In genomic region chr7:43647314-43647691, GRCh38 we compare ENCODE assay signal across 8 cellular contexts.
DNase-seq lines count a peak whose midpoint lies in the region; ATAC-seq, FAIRE-seq and TF ChIP-seq lines count a peak whose summit lies in the region.

No MANE protein-coding gene starts in this region.

- peaks cover 50% of the 10 kb centered on the region for H3K79me2 ChIP-seq in GM12878 (ENCODE audit: control insufficient read depth, insufficient read depth, low read length)
- H3K79me2 ChIP-seq in HepG2 (ENCODE audit: insufficient read depth, low read length) = peaks cover 20% of the 10 kb centered on the region

- H3K27me3 ChIP-seq in GM12878 (replicated peaks in 1 of 2; ENCODE audit: control insufficient read depth in 2 of 2, insufficient read depth in 2 of 2, low read length in 1 of 2) = no peaks in the 10 kb centered on the region
- H3K27me3 ChIP-seq in HepG2 (ENCODE audit: control insufficient read depth in 1 of 2, insufficient read depth in 2 of 2, low read length in 2 of 2) = no peaks in the 10 kb centered on the region

- H3K4me1 Mint-ChIP-seq in activated naive CD4-positive, alpha-beta T cell treated with anti-CD3 and anti-CD28 coated beads for 36 hours (ENCODE audit: low read depth) = peaks cover 94% of the 10 kb centered on the region
- peaks cover 30% of the 10 kb centered on the region for H3K4me1 Mint-ChIP-seq in type B pancreatic cell (ENCODE audit: unreplicated experiment)

- TF ChIP-seq RAD21 in GM12878 (IDR thresholded peaks at IDR 0.05; ENCODE audit: insufficient read depth, low read depth, low read length) (no peak), HepG2 (CRISPR knock-in tag; IDR thresholded peaks at IDR 0.05) (no peak)

- POLR2A ChIA-PET in GM12878 (lab: Charles Lee) = interaction anchor here (1.0 to 10.0 kb wide), 4 partner anchors 45 to 65 kb away, joined by 3 to 138 read pairs (median 35); partner anchors contain the start of gene STK17A
- POLR2A ChIA-PET in HepG2 (lab: Yijun Ruan, JAX) = interaction anchor here (1.3 kb wide), 1 partner anchor 12 kb away, joined by 3 read pairs; no protein-coding TSS in a partner anchor

- no peaks in the 10 kb centered on the region for H3K27me3 Mint-ChIP-seq in activated naive CD4-positive, alpha-beta T cell treated with anti-CD3 and anti-CD28 coated beads for 36 hours (ENCODE audit: low read depth)
- no peaks in the 10 kb centered on the region for H3K27me3 Mint-ChIP-seq in type B pancreatic cell

- H3K9ac ChIP-seq in GM12878 (ENCODE audit: control insufficient read depth, insufficient read depth, low read length) (peak overlapping the region; percentile 74), HepG2 (ENCODE audit: insufficient read depth, low read depth, low read length) (no peak overlapping the region)

- intact Hi-C loops in activated naive CD4-positive, alpha-beta T cell treated with anti-CD3 and anti-CD28 coated beads for 36 hours (cut with micrococcal nuclease) = loop anchor here (5.0 kb wide), 2 partner anchors 345 to 1765 kb away; no protein-coding TSS in a partner anchor
- intact Hi-C loops in GM12878 (cut with micrococcal nuclease; ENCODE audit: unreplicated experiment) (no loop called here), HepG2 (cut with micrococcal nuclease; ENCODE audit: unreplicated experiment) (no loop called here)

- H3K4me3 Mint-ChIP-seq in activated naive CD4-positive, alpha-beta T cell treated with anti-CD3 and anti-CD28 coated beads for 36 hours = peak overlapping the region; percentile 30
- H3K4me3 Mint-ChIP-seq in type B pancreatic cell = peak overlapping the region; percentile 41

- no TSS peak for BruUV-seq in GM12878 (replicated peaks; lab: Mats Ljungman, UMichigan)
- no TSS peak for BruUV-seq in HepG2 (replicated peaks; lab: Mats Ljungman, UMichigan)

- peaks cover 46% of the 10 kb centered on the region for H3K36me3 Mint-ChIP-seq in activated naive CD4-positive, alpha-beta T cell treated with anti-CD3 and anti-CD28 coated beads for 36 hours (ENCODE audit: low read depth)
- peaks cover 47% of the 10 kb centered on the region for H3K36me3 Mint-ChIP-seq in type B pancreatic cell

- peak overlapping the region; percentile 99 for H3K27ac ChIP-seq in GM12878 (ENCODE audit: control insufficient read depth, insufficient read depth)
- peak overlapping the region; percentile 9 for H3K27ac ChIP-seq in HepG2 (ENCODE audit: extremely low read length, insufficient read depth, low read length)

- SMC1A ChIA-PET in GM12878 (lab: Charles Lee; ENCODE audit: uncharacterized antibody, unreplicated experiment) = interaction anchor here (0.6 to 13.8 kb wide), 11 partner anchors 9 to 187 kb away, joined by 3 to 177 read pairs (median 8); partner anchors contain the start of gene STK17A

- no peak for DNase-seq in activated naive CD4-positive, alpha-beta T cell treated with anti-CD3 and anti-CD28 coated beads for 36 hours
- DNase-seq in activated naive CD4-positive, alpha-beta T cell treated with anti-CD3 and anti-CD28 coated beads, Interleukin-2, amount 50 U/mL, for 16 hours = no peak
- DNase-seq in GM12878 (ENCODE audit: low read depth, low spot score) (no peak), HepG2 (ENCODE audit: low spot score) (no peak), type B pancreatic cell (ENCODE audit: extremely low spot score, unreplicated experiment) (no peak)

- TF ChIP-seq EP300 in GM12878 (IDR thresholded peaks at IDR 0.05; ENCODE audit: borderline replicate concordance in 1 of 2, control insufficient read depth in 1 of 2, low read depth in 2 of 2, low read length in 2 of 2) (no peak), HepG2 (IDR thresholded peaks at IDR 0.05; ENCODE audit: low read depth in 2 of 2, low read length in 2 of 2) (no peak), HepG2 (CRISPR knock-in tag; IDR thresholded peaks at IDR 0.05; ENCODE audit: borderline replicate concordance) (no peak)

- no peak for TF ChIP-seq CTCF in GM12878 (IDR thresholded peaks at IDR 0.05 in 2 of 3, conservative IDR thresholded peaks at IDR 0.05 in 1 of 3; ENCODE audit: control insufficient read depth in 2 of 3, extremely low read depth in 1 of 3, insufficient read depth in 1 of 3, low read depth in 3 of 3, low read length in 3 of 3)
- TF ChIP-seq CTCF in HepG2 (CRISPR knock-in tag; IDR thresholded peaks at IDR 0.05) = no peak
- TF ChIP-seq CTCF in type B pancreatic cell (conservative IDR thresholded peaks at IDR 0.05) = no peak

- H3K27ac Mint-ChIP-seq in activated naive CD4-positive, alpha-beta T cell treated with anti-CD3 and anti-CD28 coated beads for 36 hours = peak overlapping the region; percentile 98
- peak overlapping the region; percentile 75 for H3K27ac Mint-ChIP-seq in type B pancreatic cell

- H3K4me1 ChIP-seq in GM12878 (ENCODE audit: control insufficient read depth, insufficient read depth, low read length) = peaks cover 65% of the 10 kb centered on the region
- H3K4me1 ChIP-seq in HepG2 (ENCODE audit: insufficient read depth, low read length) = peaks cover 49% of the 10 kb centered on the region

- TF ChIP-seq POLR2A in GM12878 (IDR thresholded peaks at IDR 0.05; ENCODE audit: low read depth, low read length) (no peak), HepG2 (IDR thresholded peaks at IDR 0.05; ENCODE audit: insufficient read depth in 1 of 2, low read depth in 2 of 2, low read length in 2 of 2) (no peak)

- peak overlapping the region; percentile 58; the same call in 1 of the 2 replicates for H3K4me3 ChIP-seq in GM12878
- no peak overlapping the region for H3K4me3 ChIP-seq in HepG2 (replicated peaks in 1 of 3; ENCODE audit: insufficient read depth in 1 of 3, low read depth in 2 of 3, low read length in 3 of 3)

- in situ Hi-C loops in GM12878 (cut with MboI) = no loop called here
- in situ Hi-C loops in HepG2 (cut with HindIII; ENCODE audit: extremely low pct_ligation_motif_present, low pct_unique_long_range_greater_than_20kb) = loop anchor here (10.0 kb wide), 1 partner anchor 47 kb away; no protein-coding TSS in a partner anchor

- RAD21 ChIA-PET in GM12878 (lab: Charles Lee; ENCODE audit: unreplicated experiment) = interaction anchor here (0.8 to 10.8 kb wide), 11 partner anchors 14 to 191 kb away, joined by 3 to 280 read pairs (median 5); partner anchors contain the start of gene STK17A

- CTCF ChIA-PET in activated naive CD4-positive, alpha-beta T cell treated with anti-CD3 and anti-CD28 coated beads for 36 hours (lab: Charles Lee) = interaction anchor here (0.8 to 10.7 kb wide), 10 partner anchors 7 to 99 kb away, joined by 3 to 172 read pairs (median 4); partner anchors contain the start of gene STK17A
- CTCF ChIA-PET in GM12878 (lab: Yijun Ruan, JAX) (interaction anchor here (1.3 to 10.7 kb wide), 5 partner anchors 26 to 88 kb away, joined by 4 to 183 read pairs (median 8); partner anchors contain the start of gene STK17A), HepG2 (lab: Yijun Ruan, JAX; ENCODE audit: low intra/inter-chr PET ratio, low total read pairs) (no interaction called here)

- no peak overlapping the region for H2AFZ ChIP-seq in GM12878 (ENCODE audit: control insufficient read depth, low read depth, low read length)
- H2AFZ ChIP-seq in HepG2 (ENCODE audit: low read length) = no peak overlapping the region

- ATAC-seq in GM12878 (no peak), HepG2 (no peak), GM21390 (IDR thresholded peaks at IDR 0.05; ENCODE audit: unreplicated experiment) (no peak), GM21526 (IDR thresholded peaks at IDR 0.05; ENCODE audit: low FRiP score, unreplicated experiment) (no peak), GM18867 (IDR thresholded peaks at IDR 0.05; ENCODE audit: unreplicated experiment) (no peak)

- H3K4me2 ChIP-seq in GM12878 (ENCODE audit: control insufficient read depth, insufficient read depth) = peak overlapping the region; percentile 98
- no peak overlapping the region for H3K4me2 ChIP-seq in HepG2 (ENCODE audit: low read depth, low read length)

- no peaks in the 10 kb centered on the region for H3K9me3 Mint-ChIP-seq in activated naive CD4-positive, alpha-beta T cell treated with anti-CD3 and anti-CD28 coated beads for 36 hours
- H3K9me3 Mint-ChIP-seq in type B pancreatic cell = no peaks in the 10 kb centered on the region

- WGBS in GM12878 (ENCODE audit: insufficient coverage, insufficient replicate concordance, low lambda C conversion rate, missing lambda C conversion rate) = 5% methylated on average over 7 of the region's 7 CpGs
- WGBS in HepG2 (ENCODE audit: low lambda C conversion rate) = 97% methylated on average over 7 of the region's 7 CpGs

- H4K20me1 ChIP-seq in GM12878 (ENCODE audit: control insufficient read depth, insufficient read depth) (no peaks in the 10 kb centered on the region), HepG2 (ENCODE audit: insufficient read depth, low read length) (no peaks in the 10 kb centered on the region)

- FAIRE-seq in GM12878 (lab: Jason Lieb, UNC) (no peak), HepG2 (lab: Jason Lieb, UNC) (no peak)

- H3K9me3 ChIP-seq in GM12878 (replicated peaks; ENCODE audit: control insufficient read depth, insufficient read depth, low read length) = peaks cover 2% of the 10 kb centered on the region; the same call in 1 of the 3 replicates
- H3K9me3 ChIP-seq in HepG2 (ENCODE audit: low read length) = no peaks in the 10 kb centered on the region

- peaks cover 19 to 24% of the 10 kb centered on the region in 2 experiments for H3K36me3 ChIP-seq in GM12878 (ENCODE audit: control insufficient read depth in 2 of 2, insufficient read depth in 2 of 2, low read length in 1 of 2)
- peaks cover 25 to 62% of the 10 kb centered on the region in 2 experiments for H3K36me3 ChIP-seq in HepG2 (replicated peaks in 1 of 2; ENCODE audit: control insufficient read depth in 1 of 2, insufficient read depth in 2 of 2, low read length in 2 of 2)

TF ChIP-seq in HepG2, 621 proteins besides CTCF, POLR2A, EP300 and RAD21:
- TF ChIP-seq XBP1 (CRISPR knock-in tag; IDR thresholded peaks at IDR 0.05) (no peak), HOXA9 (CRISPR knock-in tag; IDR thresholded peaks at IDR 0.05; ENCODE audit: borderline replicate concordance) (no peak), ZNF781 (CRISPR knock-in tag; IDR thresholded peaks at IDR 0.05; ENCODE audit: borderline replicate concordance, not compliant biosample characterization) (no peak), ZNF337 (CRISPR knock-in tag; IDR thresholded peaks at IDR 0.05; ENCODE audit: borderline replicate concordance, low read depth) (no peak), SAFB2 (CRISPR knock-in tag; IDR thresholded peaks at IDR 0.05; ENCODE audit: borderline replicate concordance, low read depth) (no peak), KDM6A (CRISPR knock-in tag; IDR thresholded peaks at IDR 0.05; ENCODE audit: low read depth) (no peak), MYC (CRISPR knock-in tag; IDR thresholded peaks at IDR 0.05; ENCODE audit: borderline replicate concordance) (no peak)
